23 cellular contexts compared by ENCODE assay signal in the genomic region with DNA sequence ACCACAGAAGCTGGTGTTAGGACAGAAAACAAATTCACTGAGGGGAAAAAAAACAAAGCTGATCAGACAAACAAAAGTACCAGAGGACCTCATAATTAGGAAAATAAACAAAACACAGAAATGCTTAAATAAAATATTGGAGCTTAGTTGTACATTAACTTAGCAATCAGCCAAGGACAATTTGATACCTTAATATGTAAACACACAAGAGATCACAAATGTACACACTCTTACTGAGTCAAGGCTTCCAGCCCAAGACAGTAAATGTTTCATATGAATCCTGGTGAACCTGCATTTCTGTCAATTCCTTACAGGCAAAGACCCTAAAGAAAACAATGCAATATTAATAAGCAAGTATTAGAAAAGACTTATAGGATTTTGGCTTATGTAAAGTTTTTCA.
"Had no signal": no experiment of that assay in that cellular context is flagged by ENCODE, and none has a peak within 500 bp of the region (broad histone marks: within the 10 kb centered on the region; RNA-seq: fewer than 3 reads in every experiment).

No MANE protein-coding gene starts in this region.

- ATAC-seq: K562, Right ventricle myocardium inferior, SK-N-SH treated with all-trans-retinoic acid at 6 μM for 48 hours had no signal

- H3K9me3 ChIP-seq: Peyer's patch had no signal

- DNase-seq: Kasumi-1; MV-4-11; NCI-H1048; NCI-H1105; NCI-H1417; NCI-H1436 treated with DMSO at 0.1 percent for 48 hours; NCI-H1694; NCI-H187 treated with DMSO at 0.1 percent for 48 hours; NCI-H2029 treated with DMSO at 0.1 percent for 48 hours; NCI-H2171 treated with DMSO at 0.1 percent for 48 hours; NCI-H345; NCI-H524; NCI-H526 treated with DMSO at 0.1 percent for 48 hours; NCI-H748 treated with DMSO at 0.1 percent for 48 hours; NK-92 treated with Interleukin-12 subunit alpha and Interleukin-12 subunit beta, amount 100 ng/mL, for 24 hours; PC-9; Peyer's patch; SHP77 treated with DMSO at 0.1 percent for 48 hours; SJCRH30 had no signal

- FAIRE-seq: K562 had no signal

- H3K36me3 ChIP-seq: Peyer's patch, SJCRH30 had no signal

- H2AFZ ChIP-seq: PC-9 had no signal

- H3K27ac ChIP-seq: KMS-11, PC-9, Peyer's patch, SJCRH30 had no signal

- H3K27me3 ChIP-seq: Peyer's patch had no signal

- H3K9ac ChIP-seq: KMS-11 had no signal

- H3K4me3 ChIP-seq: K562, PC-9, Peyer's patch, SJCRH30 had no signal

- H3K4me2 ChIP-seq: KMS-11, PC-9 had no signal

- H3K4me1 ChIP-seq: Peyer's patch, SJCRH30 had no signal
